Comparison of ENCODE assay signal across 20 cellular contexts in the genomic region with DNA sequence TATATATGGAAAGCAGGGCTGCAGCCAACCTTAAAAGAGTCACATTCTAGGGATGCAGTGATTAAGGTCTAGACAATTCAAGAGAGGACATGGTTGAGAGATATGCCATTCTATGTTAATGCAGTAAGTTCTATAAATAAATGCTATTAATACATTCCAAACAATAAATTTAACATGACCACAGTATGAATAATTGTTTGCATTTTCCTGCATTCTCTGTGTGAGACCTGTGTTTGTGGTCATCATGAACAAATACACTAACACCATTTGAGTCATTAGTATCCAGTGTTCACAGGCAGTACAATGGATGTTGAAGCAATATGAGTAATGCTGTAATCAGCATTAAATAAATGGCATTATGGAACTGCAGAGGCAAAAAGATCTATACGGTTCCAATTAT. TPM values are rescaled to one million over a fixed set of nuclear protein-coding genes. Genes with fewer than 3 reads are reported as not detected.
A peak's percentile ranks its signal among the peaks of the same experiment; 100 is the strongest.
DNase-seq lines count a peak whose midpoint lies in the region; TF ChIP-seq lines count a peak whose summit lies in the region.
"Had no signal": no experiment of that assay in that cellular context is flagged by ENCODE, and none has a peak within 500 bp of the region (broad histone marks: within the 10 kb centered on the region; RNA-seq: fewer than 3 reads in every experiment).

No MANE protein-coding gene starts in this region.

- in situ Hi-C loops in GM23248 (cut with MboI) = no loop called here

- no peaks in the 10 kb centered on the region for H3K9me3 ChIP-seq in GM23248 (ENCODE audit: low read depth)
- H3K9me3 ChIP-seq in SK-N-SH = no peaks in the 10 kb centered on the region
- H3K9me3 ChIP-seq: sigmoid colon, uterus had no signal

- no peaks in the 10 kb centered on the region for H3K27me3 ChIP-seq in GM23248 (replicated peaks; ENCODE audit: insufficient read depth)
- H3K27me3 ChIP-seq in SK-N-SH (ENCODE audit: insufficient read depth) = no peaks in the 10 kb centered on the region
- H3K27me3 ChIP-seq: sigmoid colon, uterus had no signal

- peak; percentile 38 for DNase-seq in A172 (ENCODE audit: low spot score)
- peak; percentile 83 for DNase-seq in GM23248
- no peak for DNase-seq in SK-N-SH
- DNase-seq in fibroblast of mammary gland (ENCODE audit: low read depth) = peak; percentile 81
- no peak for DNase-seq in posterior vena cava (ENCODE audit: low spot score)
- DNase-seq in cortex of kidney (lab: John Stamatoyannopoulos, UW) = no peak
- no peak for DNase-seq in NCI-H187 treated with DMSO at 0.1 percent for 48 hours (lab: John Stamatoyannopoulos, UW)
- DNase-seq in HuH-7 (ENCODE audit: low spot score) = no peak
- DNase-seq: ACHN; activated CD4-positive, alpha-beta T cell treated with anti-CD3 and anti-CD28 coated beads, Interleukin-2, amount 10 ng/mL, durations not matched to agents 24 days and 14 days; activated naive CD4-positive, alpha-beta T cell treated with anti-CD3 and anti-CD28 coated beads for 36 hours; erythroblast; hippocampal formation; left colon; NCI-H69; sigmoid colon; T1000; uterus had no signal

- H3K27ac ChIP-seq in GM23248 (no peak overlapping the region), SK-N-SH (ENCODE audit: low read depth in 2 of 2, low read length in 1 of 2) (no peak overlapping the region)
- H3K27ac ChIP-seq: sigmoid colon, uterus had no signal

- no peaks in the 10 kb centered on the region for H3K79me2 ChIP-seq in GM23248 (ENCODE audit: insufficient read depth)
- no peaks in the 10 kb centered on the region for H3K79me2 ChIP-seq in SK-N-SH (ENCODE audit: insufficient read depth)

- intact Hi-C loops in posterior vena cava (cut with DNase I) = no loop called here

- H3F3A ChIP-seq in GM23248 (ENCODE audit: insufficient read depth) (peaks cover 46% of the 10 kb centered on the region), SK-N-SH (replicated peaks; ENCODE audit: insufficient read depth) (peaks cover 8% of the 10 kb centered on the region)

- no peaks in the 10 kb centered on the region for H4K20me1 ChIP-seq in GM23248 (ENCODE audit: insufficient read depth)
- H4K20me1 ChIP-seq in SK-N-SH (ENCODE audit: insufficient read depth) = no peaks in the 10 kb centered on the region

- peaks cover 40% of the 10 kb centered on the region for H3K4me1 ChIP-seq in GM23248 (ENCODE audit: insufficient read depth)
- H3K4me1 ChIP-seq in SK-N-SH (ENCODE audit: control insufficient read depth in 1 of 2, insufficient read depth in 2 of 2, low read depth in 1 of 2, low read length in 1 of 2) = peaks cover 4 to 21% of the 10 kb centered on the region in 2 experiments; a peak in 2 of 4 replicates
- H3K4me1 ChIP-seq: uterus had no signal

- no peak overlapping the region for H3K4me3 ChIP-seq in GM23248
- H3K4me3 ChIP-seq in SK-N-SH (ENCODE audit: low read depth in 2 of 2, low read length in 1 of 2) = no peak overlapping the region
- no peak overlapping the region for H3K4me3 ChIP-seq in fibroblast of mammary gland (ENCODE audit: control insufficient read depth, low read depth, low read length)
- H3K4me3 ChIP-seq: sigmoid colon, uterus had no signal

- TF ChIP-seq RAD21 in SK-N-SH (IDR thresholded peaks at IDR 0.05; ENCODE audit: low read length) = no peak

- H2AFZ ChIP-seq in GM23248 = no peak overlapping the region
- H2AFZ ChIP-seq in SK-N-SH (ENCODE audit: low read depth) = no peak overlapping the region

- CTCF ChIA-PET in SK-N-SH (lab: Yijun Ruan, JAX) = no interaction called here

- 3 to 7% methylated on average over 1 of the region's 1 CpG for WGBS in GM23248 (ENCODE audit: low coverage in 1 of 2, low lambda C conversion rate in 2 of 2, missing lambda C conversion rate in 2 of 2), 2 experiments
- 40% methylated on average over 1 of the region's 1 CpG for WGBS in SK-N-SH (ENCODE audit: low lambda C conversion rate)

- H3K9me2 ChIP-seq in GM23248 (ENCODE audit: insufficient read depth) (no peaks in the 10 kb centered on the region), SK-N-SH (no peaks in the 10 kb centered on the region)

- H3K36me3 ChIP-seq in GM23248 (ENCODE audit: low read depth) = no peaks in the 10 kb centered on the region
- no peaks in the 10 kb centered on the region for H3K36me3 ChIP-seq in SK-N-SH (replicated peaks in 1 of 2; ENCODE audit: control insufficient read depth in 1 of 2, insufficient read depth in 2 of 2, low read length in 1 of 2)
- H3K36me3 ChIP-seq: sigmoid colon, uterus had no signal

- H3K9ac ChIP-seq in GM23248 (no peak overlapping the region), SK-N-SH (no peak overlapping the region)

- H3K4me2 ChIP-seq in GM23248 (ENCODE audit: unreplicated experiment) = no peak overlapping the region
- no peak overlapping the region for H3K4me2 ChIP-seq in SK-N-SH

- no peak for TF ChIP-seq CTCF in SK-N-SH (IDR thresholded peaks at IDR 0.05)
- no peak for TF ChIP-seq CTCF in fibroblast of mammary gland (conservative IDR thresholded peaks at IDR 0.05; ENCODE audit: control insufficient read depth, insufficient read depth, low read depth, low read length)

- TF ChIP-seq EP300 in SK-N-SH (IDR thresholded peaks at IDR 0.05; ENCODE audit: borderline replicate concordance in 1 of 2, low read depth in 1 of 2, low read length in 1 of 2) = no peak

- POLR2A ChIA-PET in SK-N-SH (lab: Yijun Ruan, JAX) = no interaction called here

TF ChIP-seq in SK-N-SH, 30 proteins besides CTCF, POLR2A, EP300 and RAD21:
- TF ChIP-seq RXRA (IDR thresholded peaks at IDR 0.05; ENCODE audit: borderline replicate concordance, low read depth) (no peak), MEF2A (IDR thresholded peaks at IDR 0.05; ENCODE audit: borderline replicate concordance, low read depth) (peak; percentile 39; the same call in 1 of the 2 replicates), MXI1 (IDR thresholded peaks at IDR 0.05; ENCODE audit: low read depth, low read length) (no peak), SMC3 (IDR thresholded peaks at IDR 0.05; ENCODE audit: low read depth, low read length) (no peak)

RNA-seq across cellular contexts. Expression of gene ZRANB2, which starts 5.5 kb away (rescaled TPM):
- 32.0 and 34.6 TPM in 2 replicates for total RNA-seq in A172 (2014; rRNA removed; shearing (Covaris generic))
- 29.3 and 33.8 TPM in 2 replicates for total RNA-seq in GM23248 (2014; rRNA removed; shearing (Covaris generic))
- polyA plus RNA-seq in GM23248 (2016; fragmentation: Nextera tagmentation; extraction: Ambion mirVana) (67.7 and 76.7 TPM in 2 replicates), SK-N-SH (2012; rRNA removed) (45.2 and 69.2 TPM in 2 replicates)
- polyA plus RNA-seq in SK-N-SH (2012; cell fraction: cytosol; rRNA removed) = 34.2 and 45.2 TPM in 2 replicates
- polyA plus RNA-seq in SK-N-SH (2012; cell fraction: nucleus; rRNA removed) = 85.3 and 249 TPM in 2 replicates
- total RNA-seq in posterior vena cava = 10 to 100 TPM; 79.2 to 81.3 TPM

RNA-seq across cellular contexts. Expression of gene PTGER3, which starts 38.7 kb away (rescaled TPM):
- total RNA-seq in A172 (2014; rRNA removed; shearing (Covaris generic)) = not detected in 2 replicates
- 0.63 and 0.97 TPM in 2 replicates for total RNA-seq in GM23248 (2014; rRNA removed; shearing (Covaris generic))
- 0.31 and 0.44 TPM in 2 replicates for polyA plus RNA-seq in GM23248 (2016; fragmentation: Nextera tagmentation; extraction: Ambion mirVana)
- 1.3 and 1.9 TPM in 2 replicates for polyA plus RNA-seq in SK-N-SH (2012; rRNA removed)
- polyA plus RNA-seq in SK-N-SH (2012; cell fraction: cytosol; rRNA removed) = 1.4 and 2.1 TPM in 2 replicates
- polyA plus RNA-seq in SK-N-SH (2012; cell fraction: nucleus; rRNA removed) = 1.4 and 2.0 TPM in 2 replicates
- total RNA-seq in posterior vena cava = 10 to 100 TPM; 15.6 to 23.1 TPM
- total RNA-seq: G401 had no signal
- polyA plus RNA-seq: IgD-negative memory B cell had no signal

Comparison
In these comparisons a context has a peak if more than half of its experiments do, and no peak if none do; other contexts are left out.
1. DNase-seq: peak in A172 (single experiment), GM23248 (single experiment) and fibroblast of mammary gland (single experiment); none in SK-N-SH (single experiment), posterior vena cava (single experiment), cortex of kidney (single experiment), NCI-H187 treated with DMSO at 0.1 percent for 48 hours (single experiment) and HuH-7 (single experiment).